ENCODE assay signal across 7 cellular contexts in genomic region chr22:30290679-30291333, GRCh38. TPM values are rescaled to one million over a fixed set of nuclear protein-coding genes. Genes with fewer than 3 reads are reported as not detected.
DNase-seq lines count a peak whose midpoint lies in the region; ATAC-seq, FAIRE-seq and TF ChIP-seq lines count a peak whose summit lies in the region.

No MANE protein-coding gene starts in this region.

- H3K4me1 ChIP-seq in OCI-LY7 (ENCODE audit: insufficient read depth, low read length, poor library complexity, severe bottlenecking) = peaks cover 31% of the 10 kb centered on the region
- peaks cover 29% of the 10 kb centered on the region for H3K4me1 ChIP-seq in HepG2 (ENCODE audit: insufficient read depth, low read length)

- ATAC-seq in HepG2 (peak; percentile 14), HG03457 (IDR thresholded peaks at IDR 0.05; ENCODE audit: unreplicated experiment) (no peak)

- TF ChIP-seq CTCF in OCI-LY7 (conservative IDR thresholded peaks at IDR 0.05; ENCODE audit: low read length) (no peak), coronary artery (IDR thresholded peaks at IDR 0.05) (no peak), HepG2 (CRISPR knock-in tag; IDR thresholded peaks at IDR 0.05) (0 out of 2 replicates have a peak, but pooled peaks have one; percentile 11)

- H3K9ac ChIP-seq in HepG2 (ENCODE audit: insufficient read depth, low read depth, low read length) = peak overlapping the region; percentile 24; the same call in 1 of the 2 replicates

- DNase-seq in GM19239 (ENCODE audit: insufficient read length, low spot score) = no peak
- DNase-seq in OCI-LY7 (ENCODE audit: low spot score) = peak; percentile 58
- peak; percentile 91 for DNase-seq in coronary artery (ENCODE audit: low spot score)
- DNase-seq in HepG2 (ENCODE audit: low spot score) = peak; percentile 63
- peak; percentile 91 for DNase-seq in superior temporal gyrus (ENCODE audit: extremely low spot score)
- DNase-seq in middle frontal gyrus (ENCODE audit: extremely low spot score, low spot score) = no peak

- peak; percentile 91 for FAIRE-seq in GM19239 (lab: Jason Lieb, UNC)
- peak; percentile 36 for FAIRE-seq in HepG2 (lab: Jason Lieb, UNC)

- H4K20me1 ChIP-seq in OCI-LY7 (ENCODE audit: insufficient read depth, low read length) (no peaks in the 10 kb centered on the region), HepG2 (ENCODE audit: insufficient read depth, low read length) (no peaks in the 10 kb centered on the region)

- no CpG with 5 or more reads among the region's 5 CpGs for WGBS in HepG2 (ENCODE audit: low lambda C conversion rate)

- CTCF ChIA-PET in OCI-LY7 (lab: Charles Lee; ENCODE audit: unreplicated experiment) (interaction anchor here (0.6 kb wide), 1 partner anchor 22 kb away, joined by 3 read pairs; no protein-coding TSS in a partner anchor), HepG2 (lab: Yijun Ruan, JAX; ENCODE audit: low intra/inter-chr PET ratio, low total read pairs) (no interaction called here)

- H3K4me3 ChIP-seq in OCI-LY7 (ENCODE audit: low read depth, low read length, poor library complexity, severe bottlenecking) = peak overlapping the region; percentile 71
- H3K4me3 ChIP-seq in coronary artery = peak overlapping the region; percentile 95
- peak overlapping the region in 1 of 3 experiments; percentile 80; a peak in 1 of 6 replicates for H3K4me3 ChIP-seq in HepG2 (replicated peaks in 1 of 3; ENCODE audit: insufficient read depth in 1 of 3, low read depth in 2 of 3, low read length in 3 of 3)

- no peak for TF ChIP-seq POLR2A in HepG2 (IDR thresholded peaks at IDR 0.05; ENCODE audit: insufficient read depth in 1 of 2, low read depth in 2 of 2, low read length in 2 of 2)

- H3K9me3 ChIP-seq in OCI-LY7 (ENCODE audit: low read length) (no peaks in the 10 kb centered on the region), HepG2 (ENCODE audit: low read length) (no peaks in the 10 kb centered on the region)

- H3K4me2 ChIP-seq in OCI-LY7 (ENCODE audit: low read length) = peak overlapping the region; percentile 82
- H3K4me2 ChIP-seq in HepG2 (ENCODE audit: low read depth, low read length) = peak overlapping the region; percentile 94

- POLR2A ChIA-PET in OCI-LY7 (lab: Charles Lee) (interaction anchor here (0.6 to 3.3 kb wide), 5 partner anchors 9 to 344 kb away, joined by 3 to 14 read pairs (median 3); partner anchors contain the start of gene TBC1D10A), HepG2 (lab: Yijun Ruan, JAX) (interaction anchor here (1.0 to 4.0 kb wide), 8 partner anchors 27 to 133 kb away, joined by 3 to 28 read pairs (median 4); partner anchors contain the start of genes CCDC157, RNF215, SF3A1 and TBC1D10A)

- BruUV-seq in OCI-LY7 (replicated peaks; lab: Mats Ljungman, UMichigan) (no TSS peak), HepG2 (replicated peaks; lab: Mats Ljungman, UMichigan) (no TSS peak)

- H3K9me2 ChIP-seq in OCI-LY7 (ENCODE audit: insufficient read depth, low read length) = no peaks in the 10 kb centered on the region

- H3K36me3 ChIP-seq in OCI-LY7 (ENCODE audit: insufficient read depth, low read length) = peaks cover 11% of the 10 kb centered on the region; the same call in 1 of the 2 replicates
- peaks cover 6 to 11% of the 10 kb centered on the region in 2 experiments; a peak in 2 of 5 replicates for H3K36me3 ChIP-seq in HepG2 (replicated peaks in 1 of 2; ENCODE audit: control insufficient read depth in 1 of 2, insufficient read depth in 2 of 2, low read length in 2 of 2)

- H3K27me3 ChIP-seq in HepG2 (ENCODE audit: control insufficient read depth in 1 of 2, insufficient read depth in 2 of 2, low read length in 2 of 2) = no peaks in the 10 kb centered on the region; a peak in 1 of 5 replicates

- in situ Hi-C loops in HepG2 (cut with HindIII; ENCODE audit: extremely low pct_ligation_motif_present, low pct_unique_long_range_greater_than_20kb) = no loop called here

- TF ChIP-seq EP300 in HepG2 (IDR thresholded peaks at IDR 0.05; ENCODE audit: low read depth in 2 of 2, low read length in 2 of 2) (no peak), HepG2 (CRISPR knock-in tag; IDR thresholded peaks at IDR 0.05; ENCODE audit: borderline replicate concordance) (no peak)

- H2AFZ ChIP-seq in OCI-LY7 (ENCODE audit: low read length) (no peak overlapping the region), HepG2 (ENCODE audit: low read length) (no peak overlapping the region)

- no peak for TF ChIP-seq RAD21 in HepG2 (CRISPR knock-in tag; IDR thresholded peaks at IDR 0.05)

- intact Hi-C loops in OCI-LY7 (cut with micrococcal nuclease; ENCODE audit: unreplicated experiment) = no loop called here
- intact Hi-C loops in HepG2 (cut with micrococcal nuclease; ENCODE audit: unreplicated experiment) = no loop called here

- H3K27ac ChIP-seq in OCI-LY7 (ENCODE audit: low read depth, low read length, poor library complexity, severe bottlenecking) (peak overlapping the region; percentile 64), coronary artery (peak overlapping the region; percentile 80 to 95), HepG2 (ENCODE audit: extremely low read length, insufficient read depth, low read length) (no peak overlapping the region)

- H3K79me2 ChIP-seq in OCI-LY7 (ENCODE audit: insufficient read depth, low read depth, low read length) (no peaks in the 10 kb centered on the region), HepG2 (ENCODE audit: insufficient read depth, low read length) (no peaks in the 10 kb centered on the region)

RNA-seq across cellular contexts. Expression of gene CASTOR1, which starts 1.5 kb away (rescaled TPM):
- total RNA-seq in OCI-LY7 (2014; rRNA removed; shearing (Covaris generic)) = 3.5 and 9.1 TPM in 2 replicates
- 4.3 and 4.5 TPM in 2 replicates for total RNA-seq in OCI-LY7 (2022)
- total RNA-seq in HepG2 (2016; rRNA removed; fragmentation: Illumina TruSeq; extraction: Trizol) = 1.1 and 2.6 TPM in 2 replicates
- total RNA-seq in HepG2 (2016; cell fraction: cytosol; rRNA removed; fragmentation: Illumina TruSeq; extraction: Trizol; ENCODE audit: low read depth) = 0.81 and 0.88 TPM in 2 replicates
- total RNA-seq in HepG2 (2016; cell fraction: insoluble cytoplasmic fraction; rRNA removed; fragmentation: Illumina TruSeq; extraction: Trizol) = 0.70 and 1.2 TPM in 2 replicates
- total RNA-seq in HepG2 (2016; cell fraction: membrane; rRNA removed; fragmentation: Illumina TruSeq; extraction: Trizol) = 2.4 and 2.9 TPM in 2 replicates
- total RNA-seq in HepG2 (2016; cell fraction: nucleus; rRNA removed; fragmentation: Illumina TruSeq; extraction: Trizol) = 1.6 and 2.3 TPM in 2 replicates
- 4.4 and 6.2 TPM in 2 replicates for polyA plus RNA-seq in HepG2 (2011; rRNA removed)
- 2.6 and 3.9 TPM in 2 replicates for polyA plus RNA-seq in HepG2 (2011; cell fraction: cytosol; rRNA removed)
- 14.3 and 18.8 TPM in 2 replicates for polyA plus RNA-seq in HepG2 (2011; cell fraction: nucleus; rRNA removed)
- polyA plus RNA-seq in HepG2 (2012) = 2.3 and 2.7 TPM in 2 replicates
- 0.41 and 0.72 TPM in 2 replicates for polyA plus RNA-seq in HepG2 (2016; cell fraction: cytosol; fragmentation: Illumina TruSeq; extraction: Trizol; ENCODE audit: low read depth)
- polyA plus RNA-seq in HepG2 (2016; cell fraction: insoluble cytoplasmic fraction; fragmentation: Illumina TruSeq; extraction: Trizol; ENCODE audit: low read depth) = 0.73 and 1.3 TPM in 2 replicates
- polyA plus RNA-seq in HepG2 (2016; cell fraction: membrane; fragmentation: Illumina TruSeq; extraction: Trizol; ENCODE audit: low read depth) = 0.99 and 1.3 TPM in 2 replicates
- 2.4 TPM in 1 of 2 replicates, not detected in the other for polyA plus RNA-seq in HepG2 (2016; cell fraction: nucleus; fragmentation: Illumina TruSeq; extraction: Trizol; ENCODE audit: insufficient read depth, low read depth)
- polyA minus RNA-seq in HepG2 (2011; rRNA and poly(A)+ RNA removed; ENCODE audit: low replicate concordance) = 1.4 and 5.7 TPM in 2 replicates
- polyA minus RNA-seq in HepG2 (2011; cell fraction: cytosol; rRNA and poly(A)+ RNA removed) = 0.97 and 1.6 TPM in 2 replicates
- polyA minus RNA-seq in HepG2 (2011; cell fraction: nucleus; rRNA and poly(A)+ RNA removed) = 2.3 and 2.9 TPM in 2 replicates

RNA-seq across cellular contexts. Expression of gene OSM, which starts 24.2 kb away (rescaled TPM):
- total RNA-seq in OCI-LY7 (2014; rRNA removed; shearing (Covaris generic)) = 0.18 TPM in 1 of 2 replicates, not detected in the other
- total RNA-seq in OCI-LY7 (2022) (0.79 and 0.91 TPM in 2 replicates), HepG2 (2016; rRNA removed; fragmentation: Illumina TruSeq; extraction: Trizol) (not detected in 2 replicates)
- not detected in 2 replicates for total RNA-seq in HepG2 (2016; cell fraction: cytosol; rRNA removed; fragmentation: Illumina TruSeq; extraction: Trizol; ENCODE audit: low read depth)
- total RNA-seq in HepG2 (2016; cell fraction: insoluble cytoplasmic fraction; rRNA removed; fragmentation: Illumina TruSeq; extraction: Trizol) = not detected in 2 replicates
- not detected in 2 replicates for total RNA-seq in HepG2 (2016; cell fraction: membrane; rRNA removed; fragmentation: Illumina TruSeq; extraction: Trizol)
- not detected in 2 replicates for total RNA-seq in HepG2 (2016; cell fraction: nucleus; rRNA removed; fragmentation: Illumina TruSeq; extraction: Trizol)
- 0.07 TPM in 1 of 2 replicates, not detected in the other for polyA plus RNA-seq in HepG2 (2011; rRNA removed)
- 0.05 TPM in 1 of 2 replicates, not detected in the other for polyA plus RNA-seq in HepG2 (2011; cell fraction: cytosol; rRNA removed)
- polyA plus RNA-seq in HepG2 (2011; cell fraction: nucleus; rRNA removed) = not detected in 2 replicates
- 0.07 TPM in 1 of 2 replicates, not detected in the other for polyA plus RNA-seq in HepG2 (2012)
- not detected in 2 replicates for polyA plus RNA-seq in HepG2 (2016; cell fraction: cytosol; fragmentation: Illumina TruSeq; extraction: Trizol; ENCODE audit: low read depth)
- not detected in 2 replicates for polyA plus RNA-seq in HepG2 (2016; cell fraction: insoluble cytoplasmic fraction; fragmentation: Illumina TruSeq; extraction: Trizol; ENCODE audit: low read depth)
- polyA plus RNA-seq in HepG2 (2016; cell fraction: membrane; fragmentation: Illumina TruSeq; extraction: Trizol; ENCODE audit: low read depth) = not detected in 2 replicates
- not detected in 2 replicates for polyA plus RNA-seq in HepG2 (2016; cell fraction: nucleus; fragmentation: Illumina TruSeq; extraction: Trizol; ENCODE audit: insufficient read depth, low read depth)
- polyA minus RNA-seq in HepG2 (2011; rRNA and poly(A)+ RNA removed; ENCODE audit: low replicate concordance) = not detected in 2 replicates
- polyA minus RNA-seq in HepG2 (2011; cell fraction: cytosol; rRNA and poly(A)+ RNA removed) = not detected in 2 replicates
- polyA minus RNA-seq in HepG2 (2011; cell fraction: nucleus; rRNA and poly(A)+ RNA removed) = not detected in 2 replicates

RNA-seq across cellular contexts. Expression of gene TBC1D10A, which starts 35.9 kb away (rescaled TPM):
- 15.1 and 15.9 TPM in 2 replicates for total RNA-seq in OCI-LY7 (2014; rRNA removed; shearing (Covaris generic))
- total RNA-seq in OCI-LY7 (2022) (16.2 and 22.5 TPM in 2 replicates), HepG2 (2016; rRNA removed; fragmentation: Illumina TruSeq; extraction: Trizol) (3.6 and 4.2 TPM in 2 replicates)
- 1.3 and 1.7 TPM in 2 replicates for total RNA-seq in HepG2 (2016; cell fraction: cytosol; rRNA removed; fragmentation: Illumina TruSeq; extraction: Trizol; ENCODE audit: low read depth)
- total RNA-seq in HepG2 (2016; cell fraction: insoluble cytoplasmic fraction; rRNA removed; fragmentation: Illumina TruSeq; extraction: Trizol) = 2.7 and 5.3 TPM in 2 replicates
- 2.2 and 2.6 TPM in 2 replicates for total RNA-seq in HepG2 (2016; cell fraction: membrane; rRNA removed; fragmentation: Illumina TruSeq; extraction: Trizol)
- total RNA-seq in HepG2 (2016; cell fraction: nucleus; rRNA removed; fragmentation: Illumina TruSeq; extraction: Trizol) = 3.0 and 3.7 TPM in 2 replicates
- 4.9 and 6.0 TPM in 2 replicates for polyA plus RNA-seq in HepG2 (2011; rRNA removed)
- polyA plus RNA-seq in HepG2 (2011; cell fraction: cytosol; rRNA removed) = 3.5 and 5.6 TPM in 2 replicates
- polyA plus RNA-seq in HepG2 (2011; cell fraction: nucleus; rRNA removed) = 13.6 and 14.3 TPM in 2 replicates
- polyA plus RNA-seq in HepG2 (2012) = 3.8 and 4.0 TPM in 2 replicates
- 0.68 and 0.98 TPM in 2 replicates for polyA plus RNA-seq in HepG2 (2016; cell fraction: cytosol; fragmentation: Illumina TruSeq; extraction: Trizol; ENCODE audit: low read depth)
- 3.0 and 4.4 TPM in 2 replicates for polyA plus RNA-seq in HepG2 (2016; cell fraction: insoluble cytoplasmic fraction; fragmentation: Illumina TruSeq; extraction: Trizol; ENCODE audit: low read depth)
- 0.73 and 1.0 TPM in 2 replicates for polyA plus RNA-seq in HepG2 (2016; cell fraction: membrane; fragmentation: Illumina TruSeq; extraction: Trizol; ENCODE audit: low read depth)
- 6.5 and 9.4 TPM in 2 replicates for polyA plus RNA-seq in HepG2 (2016; cell fraction: nucleus; fragmentation: Illumina TruSeq; extraction: Trizol; ENCODE audit: insufficient read depth, low read depth)
- polyA minus RNA-seq in HepG2 (2011; rRNA and poly(A)+ RNA removed; ENCODE audit: low replicate concordance) = 3.0 and 10.8 TPM in 2 replicates
- polyA minus RNA-seq in HepG2 (2011; cell fraction: cytosol; rRNA and poly(A)+ RNA removed) = 4.6 and 5.8 TPM in 2 replicates
- polyA minus RNA-seq in HepG2 (2011; cell fraction: nucleus; rRNA and poly(A)+ RNA removed) = 7.8 and 10.4 TPM in 2 replicates

RNA-seq across cellular contexts. Expression of gene LIF, which starts 44.2 kb away (rescaled TPM):
- 0.06 TPM in 1 of 2 replicates, not detected in the other for total RNA-seq in OCI-LY7 (2014; rRNA removed; shearing (Covaris generic))
- not detected in 2 replicates for total RNA-seq in OCI-LY7 (2022)
- 1.5 and 3.6 TPM in 2 replicates for total RNA-seq in HepG2 (2016; rRNA removed; fragmentation: Illumina TruSeq; extraction: Trizol)
- total RNA-seq in HepG2 (2016; cell fraction: cytosol; rRNA removed; fragmentation: Illumina TruSeq; extraction: Trizol; ENCODE audit: low read depth) = 0.53 and 1.6 TPM in 2 replicates
- total RNA-seq in HepG2 (2016; cell fraction: insoluble cytoplasmic fraction; rRNA removed; fragmentation: Illumina TruSeq; extraction: Trizol) = 1.7 and 3.2 TPM in 2 replicates
- 2.6 TPM in 2 replicates for total RNA-seq in HepG2 (2016; cell fraction: membrane; rRNA removed; fragmentation: Illumina TruSeq; extraction: Trizol)
- total RNA-seq in HepG2 (2016; cell fraction: nucleus; rRNA removed; fragmentation: Illumina TruSeq; extraction: Trizol) = 5.2 and 5.5 TPM in 2 replicates
- 8.5 and 12.1 TPM in 2 replicates for polyA plus RNA-seq in HepG2 (2011; rRNA removed)
- 3.0 and 4.2 TPM in 2 replicates for polyA plus RNA-seq in HepG2 (2011; cell fraction: cytosol; rRNA removed)
- polyA plus RNA-seq in HepG2 (2011; cell fraction: nucleus; rRNA removed) = 48.8 and 59.2 TPM in 2 replicates
- 1.4 and 5.2 TPM in 2 replicates for polyA plus RNA-seq in HepG2 (2012)
- polyA plus RNA-seq in HepG2 (2016; cell fraction: cytosol; fragmentation: Illumina TruSeq; extraction: Trizol; ENCODE audit: low read depth) = 0.17 and 0.26 TPM in 2 replicates
- 1.1 and 1.3 TPM in 2 replicates for polyA plus RNA-seq in HepG2 (2016; cell fraction: insoluble cytoplasmic fraction; fragmentation: Illumina TruSeq; extraction: Trizol; ENCODE audit: low read depth)
- 0.64 and 0.93 TPM in 2 replicates for polyA plus RNA-seq in HepG2 (2016; cell fraction: membrane; fragmentation: Illumina TruSeq; extraction: Trizol; ENCODE audit: low read depth)
- 13.6 and 20.3 TPM in 2 replicates for polyA plus RNA-seq in HepG2 (2016; cell fraction: nucleus; fragmentation: Illumina TruSeq; extraction: Trizol; ENCODE audit: insufficient read depth, low read depth)
- 11.5 and 35.1 TPM in 2 replicates for polyA minus RNA-seq in HepG2 (2011; rRNA and poly(A)+ RNA removed; ENCODE audit: low replicate concordance)
- 3.8 and 5.5 TPM in 2 replicates for polyA minus RNA-seq in HepG2 (2011; cell fraction: cytosol; rRNA and poly(A)+ RNA removed)
- polyA minus RNA-seq in HepG2 (2011; cell fraction: nucleus; rRNA and poly(A)+ RNA removed) = 4.1 and 7.1 TPM in 2 replicates

Comparison
In these comparisons a context has a peak if more than half of its experiments do, and no peak if none do; other contexts are left out.
1. DNase-seq: peak in OCI-LY7 (single experiment), coronary artery (single experiment), HepG2 (single experiment) and superior temporal gyrus (single experiment); none in GM19239 (single experiment) and middle frontal gyrus (single experiment).